19 cellular contexts compared by ENCODE assay signal in the genomic region with DNA sequence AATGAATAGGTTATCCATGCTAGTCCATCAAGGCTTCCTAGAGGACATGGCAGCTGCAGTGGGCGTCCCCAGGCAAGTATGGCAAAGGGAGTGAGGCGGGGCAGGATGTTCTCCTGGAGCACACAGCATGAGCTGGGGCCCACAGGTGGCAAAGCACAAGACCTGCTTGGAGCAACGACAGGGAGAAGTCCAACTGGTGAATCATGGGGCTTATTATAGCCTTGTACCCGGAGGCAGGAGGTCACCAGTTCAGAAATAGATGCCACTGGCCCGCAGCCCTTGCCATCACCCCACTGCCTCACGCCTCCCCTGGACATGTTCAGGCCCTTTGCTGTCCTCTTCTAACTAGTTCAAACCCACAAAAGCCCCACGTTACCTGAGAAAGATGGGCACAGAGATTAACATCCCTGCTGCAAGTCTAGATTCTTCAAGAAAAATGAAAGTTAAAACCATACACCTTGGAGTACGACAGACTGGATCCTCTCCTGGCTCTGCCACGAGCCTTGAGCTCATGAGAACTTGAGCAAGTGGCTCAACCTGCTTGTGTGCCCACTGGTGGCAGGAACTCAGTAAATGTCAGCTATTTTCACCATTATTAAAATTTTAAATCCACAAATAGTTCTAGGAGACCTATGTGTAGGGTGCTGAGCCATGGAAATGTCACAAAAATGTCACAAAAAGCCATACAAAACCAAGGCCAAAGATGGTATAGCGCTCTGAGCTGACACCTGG. TPM values are rescaled to one million over a fixed set of nuclear protein-coding genes. Genes with fewer than 3 reads are reported as not detected.
DNase-seq lines count a peak whose midpoint lies in the region; ATAC-seq and TF ChIP-seq lines count a peak whose summit lies in the region.
"Had no signal": no experiment of that assay in that cellular context is flagged by ENCODE, and none has a peak within 500 bp of the region (broad histone marks: within the 10 kb centered on the region; RNA-seq: fewer than 3 reads in every experiment).

No MANE protein-coding gene starts in this region.

- H3K9me3 ChIP-seq in IMR-90 (ENCODE audit: control insufficient read depth, insufficient read depth, low read length) (no peaks in the 10 kb centered on the region), gastrocnemius medialis (no peaks in the 10 kb centered on the region), mucosa of descending colon (no peaks in the 10 kb centered on the region), OCI-LY7 (ENCODE audit: low read length) (no peaks in the 10 kb centered on the region)
- H3K9me3 ChIP-seq: MG63, thoracic aorta had no signal

- no peak overlapping the region for H2BK20ac ChIP-seq in IMR-90 (ENCODE audit: low read depth, low read length)

- H3K23ac ChIP-seq in IMR-90 (ENCODE audit: low read depth, low read length) = no peak overlapping the region

- H3K4me1 ChIP-seq in IMR-90 (ENCODE audit: control insufficient read depth, insufficient read depth, low read length) (no peaks in the 10 kb centered on the region), gastrocnemius medialis (peaks cover 40 to 41% of the 10 kb centered on the region in 2 donors), mucosa of descending colon (ENCODE audit: low read depth) (no peaks in the 10 kb centered on the region), OCI-LY7 (ENCODE audit: insufficient read depth, low read length, poor library complexity, severe bottlenecking) (peaks cover 12% of the 10 kb centered on the region)

- H4K91ac ChIP-seq in IMR-90 (ENCODE audit: insufficient read depth, low read depth, low read length) = no peak overlapping the region

- H2AFZ ChIP-seq in IMR-90 (replicated peaks; ENCODE audit: low read length, poor library complexity) (no peak overlapping the region), OCI-LY7 (ENCODE audit: low read length) (no peak overlapping the region)

- WGBS in IMR-90 (ENCODE audit: extremely low coverage in 2 of 2, insufficient read length in 1 of 2), 2 experiments = 59% methylated on average over 6 of the region's 10 CpGs; no CpG with 5 or more reads in 1 of the 2 experiments

- H3K9ac ChIP-seq in IMR-90 (ENCODE audit: low read depth, low read length) = no peak overlapping the region

- H3K27me3 ChIP-seq in IMR-90 (ENCODE audit: control insufficient read depth, insufficient read depth, low read length) (peaks cover 14% of the 10 kb centered on the region), gastrocnemius medialis (no peaks in the 10 kb centered on the region)
- H3K27me3 ChIP-seq: MG63 had no signal

- no peaks in the 10 kb centered on the region for H4K20me1 ChIP-seq in IMR-90 (ENCODE audit: insufficient read depth, low read length)
- no peaks in the 10 kb centered on the region for H4K20me1 ChIP-seq in OCI-LY7 (ENCODE audit: insufficient read depth, low read length)

- H3K79me1 ChIP-seq in IMR-90 (ENCODE audit: low read depth in 1 of 2, low read length in 2 of 2) = no peaks in the 10 kb centered on the region

- H3K4me1 Mint-ChIP-seq in brain = peaks cover 35% of the 10 kb centered on the region

- H3K4me2 ChIP-seq in IMR-90 (ENCODE audit: low read depth, low read length) (no peak overlapping the region), OCI-LY7 (ENCODE audit: low read length) (no peak overlapping the region)

- H3K18ac ChIP-seq in IMR-90 (ENCODE audit: low read depth, low read length) = no peak overlapping the region

- no peaks in the 10 kb centered on the region for H3K79me2 ChIP-seq in OCI-LY7 (ENCODE audit: insufficient read depth, low read depth, low read length)

- no peak for TF ChIP-seq RAD21 in IMR-90 (IDR thresholded peaks at IDR 0.05; ENCODE audit: low read length)

- H2AK5ac ChIP-seq in IMR-90 (ENCODE audit: low read depth, low read length) = no peak overlapping the region

- H3K9me1 ChIP-seq in IMR-90 (ENCODE audit: insufficient read depth, low read length) = no peaks in the 10 kb centered on the region

- peaks cover 0 to 6% (median 0%) of the 10 kb centered on the region in 5 experiments for H3K9me3 Mint-ChIP-seq in brain
- H3K9me3 Mint-ChIP-seq: activated naive CD8-positive, alpha-beta T cell treated with anti-CD3 and anti-CD28 coated beads, Interleukin-2, amount 50 U/mL, for 24 hours; activated T-cell treated with anti-CD3 and anti-CD28 coated beads, Interleukin-2, amount 50 U/mL, for 24 hours had no signal

- TF ChIP-seq POLR2A in IMR-90 (IDR thresholded peaks at IDR 0.05; ENCODE audit: low read depth, low read length) (no peak), gastrocnemius medialis (IDR thresholded peaks at IDR 0.05) (peak; percentile 38 to 43)

- peaks cover 14% of the 10 kb centered on the region for H3K27me3 Mint-ChIP-seq in brain

- H3K27ac ChIP-seq in IMR-90 (ENCODE audit: insufficient read depth, low read length) (no peak overlapping the region), gastrocnemius medialis (peak overlapping the region; percentile 74 to 85 (median 78)), OCI-LY7 (ENCODE audit: low read depth, low read length, poor library complexity, severe bottlenecking) (no peak overlapping the region)
- H3K27ac ChIP-seq: thoracic aorta had no signal

- H3K36me3 Mint-ChIP-seq in brain = peaks cover under 1% of the 10 kb centered on the region

- in situ Hi-C loops in IMR-90 (cut with MboI; ENCODE audit: low sequenced_read_pairs) (no loop called here), gastrocnemius medialis (cut with MboI; ENCODE audit: low sequenced_read_pairs in 4 of 4) (no loop called here)

- POLR2A ChIA-PET in IMR-90 (lab: Charles Lee; ENCODE audit: unreplicated experiment) (interaction anchor here (0.6 kb wide), 1 partner anchor 40 kb away, joined by 3 read pairs; no protein-coding TSS in a partner anchor), OCI-LY7 (lab: Charles Lee) (interaction anchor here (0.6 kb wide), 2 partner anchors 91 to 859 kb away, joined by 4 to 5 read pairs; no protein-coding TSS in a partner anchor)

- intact Hi-C loops in IMR-90 (cut with micrococcal nuclease) (no loop called here), cardiac septum (cut with DNase I) (loop anchor here (1.0 to 5.0 kb wide), 3 partner anchors 27 to 182 kb away; no protein-coding TSS in a partner anchor), gastrocnemius medialis (cut with DNase I; ENCODE audit: low total_unique reads) (loop anchor here (1.0 to 5.0 kb wide), 4 partner anchors 28 to 289 kb away; a partner anchor contains a TSS), posterior vena cava (cut with DNase I) (no loop called here), mucosa of descending colon (cut with DNase I, micrococcal nuclease) (no loop called here), OCI-LY7 (cut with micrococcal nuclease; ENCODE audit: unreplicated experiment) (no loop called here)

- H3K14ac ChIP-seq in IMR-90 (replicated peaks; ENCODE audit: low read depth, low read length) = no peak overlapping the region

- BruUV-seq in IMR-90 (replicated peaks; lab: Mats Ljungman, UMichigan) (no TSS peak), OCI-LY7 (replicated peaks; lab: Mats Ljungman, UMichigan) (no TSS peak)

- H2AK9ac ChIP-seq in IMR-90 (replicated peaks; ENCODE audit: low read depth, low read length, poor library complexity) = no peak overlapping the region

- peak overlapping the region in 3 of 5 experiments; percentile 49 to 96 (median 94) for H3K27ac Mint-ChIP-seq in brain
- H3K27ac Mint-ChIP-seq: activated naive CD8-positive, alpha-beta T cell treated with anti-CD3 and anti-CD28 coated beads, Interleukin-2, amount 50 U/mL, for 24 hours; activated T-cell treated with anti-CD3 and anti-CD28 coated beads, Interleukin-2, amount 50 U/mL, for 24 hours; B cell had no signal

- no peak overlapping the region for H3K4ac ChIP-seq in IMR-90 (ENCODE audit: low read depth, low read length)

- TF ChIP-seq CTCF in IMR-90 (conservative IDR thresholded peaks at IDR 0.05; ENCODE audit: low read depth, low read length) (0 out of 2 replicates have a peak, but pooled peaks have one; percentile 15), brain (conservative IDR thresholded peaks at IDR 0.05) (peak in 1 of 2 experiments; percentile 24), gastrocnemius medialis (IDR thresholded peaks at IDR 0.05 in 4 of 5, conservative IDR thresholded peaks at IDR 0.05 in 1 of 5) (peak in 4 of 5 experiments; percentile 24 to 43 (median 36)), mucosa of descending colon (IDR thresholded peaks at IDR 0.05) (no peak), OCI-LY7 (conservative IDR thresholded peaks at IDR 0.05; ENCODE audit: low read length) (no peak)

- H2BK120ac ChIP-seq in IMR-90 (ENCODE audit: low read depth, low read length) = no peak overlapping the region

- H3K9me2 ChIP-seq in OCI-LY7 (ENCODE audit: insufficient read depth, low read length) = no peaks in the 10 kb centered on the region

- no peak overlapping the region for H2BK5ac ChIP-seq in IMR-90 (ENCODE audit: low read depth, low read length, poor library complexity, severe bottlenecking)

- dilution Hi-C loops in IMR-90 (cut with HindIII; ENCODE audit: low sequenced_read_pairs, unreplicated experiment) = no loop called here

- H3K4me3 ChIP-seq in IMR-90 (ENCODE audit: insufficient read depth, low read depth, low read length) (no peak overlapping the region), gastrocnemius medialis (no peak overlapping the region), mucosa of descending colon (no peak overlapping the region), OCI-LY7 (ENCODE audit: low read depth, low read length, poor library complexity, severe bottlenecking) (no peak overlapping the region)
- H3K4me3 ChIP-seq: MG63, skin epidermis, thoracic aorta had no signal

- ATAC-seq in IMR-90 (ENCODE audit: low read depth) (no peak), gastrocnemius medialis (peak; percentile 86), mucosa of descending colon (no peak)
- ATAC-seq: activated naive CD8-positive, alpha-beta T cell treated with anti-CD3 and anti-CD28 coated beads, Interleukin-2, amount 50 U/mL, for 24 hours; Panc1 had no signal

- H3K36me3 ChIP-seq in IMR-90 (ENCODE audit: control insufficient read depth, insufficient read depth, low read length) (no peaks in the 10 kb centered on the region), gastrocnemius medialis (no peaks in the 10 kb centered on the region), mucosa of descending colon (ENCODE audit: low read depth) (no peaks in the 10 kb centered on the region), OCI-LY7 (ENCODE audit: insufficient read depth, low read length) (no peaks in the 10 kb centered on the region)
- H3K36me3 ChIP-seq: MG63, thoracic aorta had no signal

- CTCF ChIA-PET in IMR-90 (lab: Yijun Ruan, JAX) (interaction anchor here (1.2 kb wide), 1 partner anchor 63 kb away, joined by 3 read pairs; no protein-coding TSS in a partner anchor), OCI-LY7 (lab: Charles Lee; ENCODE audit: unreplicated experiment) (no interaction called here)

- no peak overlapping the region for H4K8ac ChIP-seq in IMR-90 (ENCODE audit: low read depth in 2 of 2, low read length in 2 of 2)

- H3K56ac ChIP-seq in IMR-90 (ENCODE audit: extremely low read depth, insufficient read depth, low read length) = no peak overlapping the region

- no peak overlapping the region for H2BK15ac ChIP-seq in IMR-90 (ENCODE audit: low read depth, low read length)

- no peak for DNase-seq in IMR-90
- DNase-seq in cardiac septum (ENCODE audit: low spot score) = peak; percentile 82
- peak; percentile 92 to 96 for DNase-seq in gastrocnemius medialis
- DNase-seq in posterior vena cava (ENCODE audit: low spot score) = no peak
- DNase-seq in mucosa of descending colon = no peak
- no peak for DNase-seq in OCI-LY7 (ENCODE audit: low spot score)
- DNase-seq: activated CD4-positive, alpha-beta T cell treated with anti-CD3 and anti-CD28 coated beads, Interleukin-2, amount 50 U/mL, for 48 hours; activated naive CD8-positive, alpha-beta T cell treated with anti-CD3 and anti-CD28 coated beads, Interleukin-2, amount 50 U/mL, for 24 hours; activated T-cell treated with anti-CD3 and anti-CD28 coated beads, Interleukin-2, amount 50 U/mL, for 24 hours; erythroblast; mesendoderm; MG63; NCI-H2081 treated with DMSO at 0.1 percent for 48 hours; NCI-H524 treated with DMSO at 0.1 percent for 48 hours had no signal

- no peak overlapping the region for H4K5ac ChIP-seq in IMR-90 (ENCODE audit: low read depth, low read length)

- peak overlapping the region in 2 of 5 experiments; percentile 30 to 42 for H3K4me3 Mint-ChIP-seq in brain
- H3K4me3 Mint-ChIP-seq: activated naive CD8-positive, alpha-beta T cell treated with anti-CD3 and anti-CD28 coated beads, Interleukin-2, amount 50 U/mL, for 24 hours; activated T-cell treated with anti-CD3 and anti-CD28 coated beads, Interleukin-2, amount 50 U/mL, for 24 hours; B cell had no signal

RNA-seq across cellular contexts. Expression of a gene that starts 1.8 kb away (rescaled TPM):
- total RNA-seq in IMR-90 (2012; rRNA removed) (1.1 and 1.4 TPM in 2 replicates), cardiac septum (10.1 TPM), gastrocnemius medialis (1 to 10 TPM; 1.3 to 2.3 (median 1.8) TPM), posterior vena cava (1 to 10 TPM; 1.7 to 3.4 TPM), mucosa of descending colon (1 to 10 TPM; 6.4 to 9.0 (median 8.6) TPM), OCI-LY7 (2022) (0.76 and 1.5 TPM in 2 replicates)
- polyA plus RNA-seq in IMR-90 (2012; rRNA removed) (0.68 and 0.77 TPM in 2 replicates), brain (ENCODE audit: insufficient read depth, low read depth, low replicate concordance) (9.8 TPM)
- 0.67 and 0.80 TPM in 2 replicates for polyA plus RNA-seq in IMR-90 (2012; cell fraction: cytosol; rRNA removed)
- polyA plus RNA-seq in IMR-90 (2012; cell fraction: nucleus; rRNA removed; ENCODE audit: low replicate concordance) = 0.69 and 2.5 TPM in 2 replicates
- 0.10 and 1.7 TPM in 2 replicates for total RNA-seq in OCI-LY7 (2014; rRNA removed; shearing (Covaris generic))

Comparison
In these comparisons a context has a peak if more than half of its experiments do, and no peak if none do; other contexts are left out.
1. ATAC-seq: peak in gastrocnemius medialis (2 of 2); none in IMR-90 (single experiment) and mucosa of descending colon (single experiment).
2. DNase-seq: peak in cardiac septum (single experiment) and gastrocnemius medialis (2 of 2); none in IMR-90 (single experiment), posterior vena cava (single experiment), mucosa of descending colon (0 of 3) and OCI-LY7 (single experiment).
3. H3K27ac ChIP-seq: peak in gastrocnemius medialis (4 of 4); none in IMR-90 (single experiment) and OCI-LY7 (single experiment).
4. CTCF ChIP-seq: peak in IMR-90 (single experiment) and gastrocnemius medialis (4 of 5); none in mucosa of descending colon (single experiment) and OCI-LY7 (single experiment).
5. intact Hi-C loops: an anchor here in cardiac septum (1.0 to 5.0 kb wide) and gastrocnemius medialis (1.0 to 5.0 kb wide); none called in IMR-90, posterior vena cava, mucosa of descending colon and OCI-LY7.